Comparison of ENCODE assay signal across 8 cellular contexts in genomic region chr19:11446652-11447301, GRCh38. TPM values are rescaled to one million over a fixed set of nuclear protein-coding genes. Genes with fewer than 3 reads are reported as not detected.
A peak's percentile ranks its signal among the peaks of the same experiment; 100 is the strongest.
DNase-seq lines count a peak whose midpoint lies in the region; ATAC-seq and TF ChIP-seq lines count a peak whose summit lies in the region.

No MANE protein-coding gene starts in this region.

- no peaks in the 10 kb centered on the region for H3K9me3 Mint-ChIP-seq in activated CD4-positive, alpha-beta T cell treated with anti-CD3 and anti-CD28 coated beads for 36 hours (ENCODE audit: low read depth)

- peak overlapping the region; percentile 48 for H4K8ac ChIP-seq in mesenchymal stem cell (ENCODE audit: low read length)

- H3K4me1 ChIP-seq in mesenchymal stem cell (ENCODE audit: control insufficient read depth, insufficient read depth, low read depth, low read length): peaks cover 8% of the 10 kb centered on the region

- no peak overlapping the region for H3K9ac ChIP-seq in mesenchymal stem cell (ENCODE audit: low read length)

- DNase-seq in AG10803 (ENCODE audit: low read depth) (no peak), GM20000 (ENCODE audit: low spot score) (peak; percentile 79), ecto neural progenitor cell (ENCODE audit: low spot score) (peak; percentile 80), mesenchymal stem cell (peak; percentile 40)
- DNase-seq in activated CD4-positive, alpha-beta T cell treated with anti-CD3 and anti-CD28 coated beads for 36 hours: peak; percentile 66

- peak overlapping the region; percentile 34 for H4K91ac ChIP-seq in mesenchymal stem cell (ENCODE audit: low read length)

- no peak overlapping the region for H3K23ac ChIP-seq in mesenchymal stem cell (ENCODE audit: low read length in 2 of 2)

- H2BK15ac ChIP-seq in mesenchymal stem cell (ENCODE audit: low read depth, poor library complexity, severe bottlenecking): no peak overlapping the region

- H2BK120ac ChIP-seq in mesenchymal stem cell (ENCODE audit: low read depth, low read length): no peak overlapping the region

- peaks cover 62 to 86% of the 10 kb centered on the region in 2 experiments for H3K36me3 ChIP-seq in mesenchymal stem cell (ENCODE audit: control insufficient read depth in 1 of 2, insufficient read depth in 2 of 2, low read depth in 1 of 2, low read length in 2 of 2)

- no peaks in the 10 kb centered on the region for H3K4me1 Mint-ChIP-seq in activated CD4-positive, alpha-beta T cell treated with anti-CD3 and anti-CD28 coated beads for 36 hours

- peak; percentile 57 for ATAC-seq in activated CD4-positive, alpha-beta T cell treated with anti-CD3 and anti-CD28 coated beads for 36 hours
- ATAC-seq in HG02759 (IDR thresholded peaks at IDR 0.05; ENCODE audit: unreplicated experiment): no peak
- no peak for ATAC-seq in GM21723 (IDR thresholded peaks at IDR 0.05; ENCODE audit: unreplicated experiment)

- TF ChIP-seq CTCF in AG10803 (conservative IDR thresholded peaks at IDR 0.05; ENCODE audit: low read length): peak; percentile 63
- TF ChIP-seq CTCF in GM20000 (IDR thresholded peaks at IDR 0.05; ENCODE audit: extremely low read depth, missing control alignments): peak; percentile 81

- no peak overlapping the region for H3K4me2 ChIP-seq in mesenchymal stem cell (ENCODE audit: low read length, poor library complexity, severe bottlenecking)

- H3K4me3 ChIP-seq in AG10803 (ENCODE audit: low read length) (no peak overlapping the region), mesenchymal stem cell (ENCODE audit: insufficient read depth in 1 of 2, low read depth in 1 of 2, low read length in 2 of 2) (no peak overlapping the region)

- CTCF ChIA-PET in activated CD4-positive, alpha-beta T cell treated with anti-CD3 and anti-CD28 coated beads for 36 hours (lab: Charles Lee): interaction anchor here (0.5 kb wide), 1 partner anchor 89 kb away, joined by 3 read pairs; no protein-coding TSS in a partner anchor

- no peak overlapping the region for H2BK5ac ChIP-seq in mesenchymal stem cell (ENCODE audit: low read depth, low read length, poor library complexity, severe bottlenecking)

- POLR2A ChIA-PET in activated CD4-positive, alpha-beta T cell treated with anti-CD3 and anti-CD28 coated beads for 36 hours (lab: Charles Lee): no interaction called here

- H2AFZ ChIP-seq in mesenchymal stem cell (ENCODE audit: low read depth, low read length): no peak overlapping the region

- H3K9me3 ChIP-seq in mesenchymal stem cell (ENCODE audit: control insufficient read depth, low read length): no peaks in the 10 kb centered on the region

- H2BK12ac ChIP-seq in mesenchymal stem cell (ENCODE audit: low read length in 2 of 2): no peak overlapping the region

- intact Hi-C loops in activated CD4-positive, alpha-beta T cell treated with anti-CD3 and anti-CD28 coated beads for 36 hours (cut with DNase I, micrococcal nuclease): no loop called here

- peaks cover 36% of the 10 kb centered on the region for H3K79me1 ChIP-seq in mesenchymal stem cell (replicated peaks; ENCODE audit: low read length, poor library complexity, severe bottlenecking)

- H3K36me3 Mint-ChIP-seq in activated CD4-positive, alpha-beta T cell treated with anti-CD3 and anti-CD28 coated beads for 36 hours (ENCODE audit: low read depth): peaks cover 22% of the 10 kb centered on the region

- H3K27ac ChIP-seq in mesenchymal stem cell (ENCODE audit: low read length, poor library complexity, severe bottlenecking): no peak overlapping the region
- peak overlapping the region; percentile 99 for H3K27ac ChIP-seq in temporal lobe (ENCODE audit: low read depth, low read length)

- H3K27me3 ChIP-seq in mesenchymal stem cell (ENCODE audit: control insufficient read depth in 1 of 2, insufficient read depth in 1 of 2, low read length in 2 of 2): no peaks in the 10 kb centered on the region

- H3K27me3 Mint-ChIP-seq in activated CD4-positive, alpha-beta T cell treated with anti-CD3 and anti-CD28 coated beads for 36 hours: no peaks in the 10 kb centered on the region

- H3K18ac ChIP-seq in mesenchymal stem cell (ENCODE audit: low read depth in 1 of 2, low read length in 2 of 2): no peak overlapping the region

- H3K14ac ChIP-seq in mesenchymal stem cell (ENCODE audit: low read length in 2 of 2): no peak overlapping the region

- 73% methylated on average over 12 of the region's 23 CpGs for WGBS in mesenchymal stem cell

- H3K4ac ChIP-seq in mesenchymal stem cell (ENCODE audit: low read depth in 1 of 2, low read length in 2 of 2): no peak overlapping the region

- no peak overlapping the region for H3K4me3 Mint-ChIP-seq in activated CD4-positive, alpha-beta T cell treated with anti-CD3 and anti-CD28 coated beads for 36 hours

- no peak overlapping the region for H2AK5ac ChIP-seq in mesenchymal stem cell (ENCODE audit: low read length, severe bottlenecking)

- no peak overlapping the region for H3K27ac Mint-ChIP-seq in activated CD4-positive, alpha-beta T cell treated with anti-CD3 and anti-CD28 coated beads for 36 hours

RNA-seq across cellular contexts. Expression of gene PRKCSH, which starts 11.3 kb away (rescaled TPM):
- 100 to 1,000 TPM; 225 to 269 TPM for total RNA-seq in activated CD4-positive, alpha-beta T cell treated with anti-CD3 and anti-CD28 coated beads for 36 hours
- polyA plus RNA-seq in mesenchymal stem cell (2013, experiment 1 of 2): 307 TPM
- 301 TPM for polyA plus RNA-seq in mesenchymal stem cell (2013, experiment 2 of 2)
- 47.5 TPM for total RNA-seq in temporal lobe

RNA-seq across cellular contexts. Expression of gene ODAD3, which starts 11.9 kb away (rescaled TPM):
- under 1 TPM; 0.16 to 0.25 TPM for total RNA-seq in activated CD4-positive, alpha-beta T cell treated with anti-CD3 and anti-CD28 coated beads for 36 hours
- polyA plus RNA-seq in mesenchymal stem cell (2013, experiment 1 of 2): 0.50 TPM
- 0.40 TPM for polyA plus RNA-seq in mesenchymal stem cell (2013, experiment 2 of 2)
- 0.49 TPM for total RNA-seq in temporal lobe

RNA-seq across cellular contexts. Expression of gene RGL3, which starts 27.7 kb away (rescaled TPM):
- not detected for total RNA-seq in activated CD4-positive, alpha-beta T cell treated with anti-CD3 and anti-CD28 coated beads for 36 hours
- 3.4 TPM for polyA plus RNA-seq in mesenchymal stem cell (2013, experiment 1 of 2)
- 2.5 TPM for polyA plus RNA-seq in mesenchymal stem cell (2013, experiment 2 of 2)
- total RNA-seq in temporal lobe: 0.25 TPM

RNA-seq across cellular contexts. Expression of gene ELAVL3, which starts 34.1 kb away (rescaled TPM):
- under 1 TPM in 1 of 2 experiments, not detected in 1; 0.09 TPM for total RNA-seq in activated CD4-positive, alpha-beta T cell treated with anti-CD3 and anti-CD28 coated beads for 36 hours
- 0.04 TPM for polyA plus RNA-seq in mesenchymal stem cell (2013, experiment 1 of 2)
- polyA plus RNA-seq in mesenchymal stem cell (2013, experiment 2 of 2): not detected
- total RNA-seq in temporal lobe: 132 TPM

RNA-seq across cellular contexts. Expression of gene ZNF653, which starts 58.9 kb away (rescaled TPM):
- total RNA-seq in activated CD4-positive, alpha-beta T cell treated with anti-CD3 and anti-CD28 coated beads for 36 hours: 10 to 100 TPM; 13.1 to 16.6 TPM
- 5.0 TPM for polyA plus RNA-seq in mesenchymal stem cell (2013, experiment 1 of 2)
- polyA plus RNA-seq in mesenchymal stem cell (2013, experiment 2 of 2): 4.1 TPM
- total RNA-seq in temporal lobe: 9.3 TPM
